17 cellular contexts compared by ENCODE assay signal in the genomic region with DNA sequence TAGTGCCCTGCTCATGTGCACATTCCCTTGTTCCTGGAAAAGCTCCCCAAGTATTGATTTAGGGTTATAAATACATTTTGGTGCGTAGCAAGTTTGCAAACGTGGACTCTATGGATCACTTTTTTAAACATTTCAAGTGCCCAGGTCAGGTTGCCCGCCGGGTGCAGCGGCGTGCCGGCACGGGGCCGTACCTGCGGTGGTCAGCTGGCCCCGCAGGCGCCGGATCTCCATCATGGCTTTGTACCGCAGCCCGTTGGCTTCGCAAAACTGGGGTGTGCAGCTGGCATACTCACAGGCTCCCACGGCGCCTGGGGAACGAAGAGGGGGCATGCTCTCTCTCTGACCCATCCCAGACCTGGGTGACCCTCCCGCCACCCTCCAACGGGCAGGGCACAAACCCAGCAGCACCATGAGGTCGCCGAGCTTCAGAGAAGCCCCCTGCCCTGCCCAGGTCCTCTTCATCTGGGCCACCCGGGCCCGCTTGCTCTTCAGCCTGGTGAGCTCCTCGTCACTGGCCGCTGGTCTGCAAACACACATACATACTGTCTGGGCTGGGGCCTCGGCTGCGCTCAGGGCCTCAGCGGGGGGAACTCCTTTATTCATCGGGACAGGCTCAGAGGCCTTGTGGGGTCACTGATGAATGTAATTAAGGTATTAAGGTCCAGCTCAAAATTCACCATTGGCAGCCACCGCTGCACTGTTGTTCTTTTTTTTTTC. TPM values are rescaled to one million over a fixed set of nuclear protein-coding genes. Genes with fewer than 3 reads are reported as not detected.
DNase-seq lines count a peak whose midpoint lies in the region; ATAC-seq and TF ChIP-seq lines count a peak whose summit lies in the region.
"Had no signal": no experiment of that assay in that cellular context is flagged by ENCODE, and none has a peak within 500 bp of the region (broad histone marks: within the 10 kb centered on the region; RNA-seq: fewer than 3 reads in every experiment).

No MANE protein-coding gene starts in this region.

- peak overlapping the region; percentile 36 for H3K27ac Mint-ChIP-seq in nephron progenitor cell

- TF ChIP-seq CTCF in RWPE1 (conservative IDR thresholded peaks at IDR 0.05; ENCODE audit: low read depth): no peak
- no peak for TF ChIP-seq CTCF in nephron progenitor cell (IDR thresholded peaks at IDR 0.05)

- H3K9me3 Mint-ChIP-seq in nephron progenitor cell: no peaks in the 10 kb centered on the region
- H3K9me3 Mint-ChIP-seq: CD4-positive, alpha-beta memory T cell had no signal

- H3K4me1 Mint-ChIP-seq in nephron progenitor cell: peaks cover 5% of the 10 kb centered on the region
- H3K4me1 Mint-ChIP-seq: CD4-positive, alpha-beta memory T cell had no signal

- H3K36me3 Mint-ChIP-seq in nephron progenitor cell (ENCODE audit: low read depth): peaks cover 53% of the 10 kb centered on the region

- H3K27ac ChIP-seq in RWPE1: 0 out of 2 replicates have a peak overlapping the region, but pooled peaks have one; percentile 18
- H3K27ac ChIP-seq: C4-2B, GM23248, HL-60 had no signal

- no peak for ATAC-seq in Right ventricle myocardium inferior
- no peak for ATAC-seq in Right ventricle myocardium superior (ENCODE audit: poor library complexity)

- CTCF ChIA-PET in RWPE1 (lab: Yijun Ruan, JAX): interaction anchor here (1.2 to 3.1 kb wide), 2 partner anchors 14 to 47 kb away, joined by 3 to 10 read pairs; no protein-coding TSS in a partner anchor

- no peak overlapping the region for H3K4me3 Mint-ChIP-seq in nephron progenitor cell
- H3K4me3 Mint-ChIP-seq: CD4-positive, alpha-beta memory T cell had no signal

- POLR2A ChIA-PET in RWPE1 (lab: Yijun Ruan, JAX; ENCODE audit: low non-redundant PET): interaction anchor here (0.8 kb wide), 1 partner anchor 512 kb away, joined by 4 read pairs; no protein-coding TSS in a partner anchor

- DNase-seq in Right ventricle myocardium inferior (ENCODE audit: missing footprints) (peak; percentile 32), Right ventricle myocardium superior (no peak), D341Med (ENCODE audit: low spot score) (peak; percentile 25), RWPE1 (ENCODE audit: low spot score) (no peak), nephron progenitor cell (no peak), SIG-M5 (lab: John Stamatoyannopoulos, UW) (no peak), middle frontal gyrus (ENCODE audit: extremely low spot score, low spot score) (no peak)
- DNase-seq in activated CD4-positive, alpha-beta T cell treated with anti-CD3 and anti-CD28 coated beads for 48 hours: no peak
- DNase-seq: 8988T; CD4-positive, alpha-beta memory T cell; DMS153; DMS79 treated with DMSO at 0.1 percent for 48 hours; EL; GM23248; IMR-90 had no signal

- no peaks in the 10 kb centered on the region for H3K27me3 Mint-ChIP-seq in nephron progenitor cell (ENCODE audit: low read depth, poor library complexity)
- H3K27me3 Mint-ChIP-seq: CD4-positive, alpha-beta memory T cell had no signal

- intact Hi-C loops in Right ventricle myocardium inferior (cut with DNase I) (no loop called here), Right ventricle myocardium superior (cut with DNase I) (no loop called here)

RNA-seq across cellular contexts. Expression of gene DHX37, which starts 35.1 kb away (rescaled TPM):
- total RNA-seq in Right ventricle myocardium inferior (6.2 TPM), Right ventricle myocardium superior (4.9 TPM)

RNA-seq across cellular contexts. Expression of gene UBC, which starts 39.4 kb away (rescaled TPM):
- total RNA-seq in Right ventricle myocardium inferior (1,199 TPM), Right ventricle myocardium superior (1,120 TPM)

RNA-seq across cellular contexts. Expression of gene BRI3BP, which starts 39.6 kb away (rescaled TPM):
- 4.1 TPM for total RNA-seq in Right ventricle myocardium inferior
- 3.5 TPM for total RNA-seq in Right ventricle myocardium superior

Comparison
In these comparisons a context has a peak if more than half of its experiments do, and no peak if none do; other contexts are left out.
1. DNase-seq: peak in Right ventricle myocardium inferior (single experiment) and D341Med (single experiment); none in Right ventricle myocardium superior (single experiment), RWPE1 (single experiment), nephron progenitor cell (single experiment), SIG-M5 (single experiment), middle frontal gyrus (single experiment) and activated CD4-positive, alpha-beta T cell treated with anti-CD3 and anti-CD28 coated beads for 48 hours (single experiment).